8 cellular contexts compared by ENCODE assay signal in genomic region chr1:197199923-197200467, GRCh38. TPM values are rescaled to one million over a fixed set of nuclear protein-coding genes. Genes with fewer than 3 reads are reported as not detected.
DNase-seq lines count a peak whose midpoint lies in the region; ATAC-seq and TF ChIP-seq lines count a peak whose summit lies in the region.

No MANE protein-coding gene starts in this region.

- peaks cover 0 to 30% (median 6%) of the 10 kb centered on the region in 4 donors for H3K4me1 ChIP-seq in Peyer's patch
- H3K4me1 ChIP-seq in psoas muscle: peaks cover 43% of the 10 kb centered on the region

- 29 to 40% (median 30%) methylated on average over 5 of the region's 5 CpGs for WGBS in psoas muscle, 3 donors

- no peaks in the 10 kb centered on the region for H3K27me3 ChIP-seq in Peyer's patch
- no peaks in the 10 kb centered on the region for H3K27me3 ChIP-seq in psoas muscle (ENCODE audit: insufficient read depth in 3 of 3, low read length in 2 of 3)

- peak; percentile 34 for DNase-seq in NCI-H2171 treated with DMSO at 0.1 percent for 48 hours (lab: John Stamatoyannopoulos, UW)
- DNase-seq in NCI-H2171 (lab: John Stamatoyannopoulos, UW): no peak
- no peak for DNase-seq in Peyer's patch
- DNase-seq in epithelial cell of prostate (ENCODE audit: low read depth, low spot score): no peak
- DNase-seq in psoas muscle: no peak
- no peak for DNase-seq in NCI-H1048 (lab: John Stamatoyannopoulos, UW)
- DNase-seq in hepatic stellate cell (ENCODE audit: low spot score): no peak

- no peaks in the 10 kb centered on the region for H3K36me3 ChIP-seq in Peyer's patch
- no peaks in the 10 kb centered on the region for H3K36me3 ChIP-seq in psoas muscle (ENCODE audit: insufficient read depth in 1 of 2, low read depth in 1 of 2)

- H3K27ac ChIP-seq in Peyer's patch (peak overlapping the region in 2 of 4 donors; percentile 93 to 96), epithelial cell of prostate (peak overlapping the region; percentile 79), psoas muscle (peak overlapping the region; percentile 91)

- H3K4me3 ChIP-seq in Peyer's patch (peak overlapping the region; percentile 61 to 93 (median 88)), psoas muscle (peak overlapping the region; percentile 88)

- H3K9me3 ChIP-seq in Peyer's patch (no peaks in the 10 kb centered on the region), psoas muscle (no peaks in the 10 kb centered on the region)

- intact Hi-C loops in psoas muscle (cut with DNase I): no loop called here

- no peak for TF ChIP-seq POLR2A in Peyer's patch (IDR thresholded peaks at IDR 0.05)

- no peak for TF ChIP-seq CTCF in Peyer's patch (IDR thresholded peaks at IDR 0.05)
- TF ChIP-seq CTCF in psoas muscle (IDR thresholded peaks at IDR 0.05): no peak

- ATAC-seq in psoas muscle (no peak), GM18909 (IDR thresholded peaks at IDR 0.05; ENCODE audit: poor library complexity, unreplicated experiment) (no peak)

RNA-seq across cellular contexts. Expression of gene ZBTB41, which starts 1.1 kb away (rescaled TPM):
- total RNA-seq in Peyer's patch (10 to 100 TPM in 1 of 4 donors, 1 to 10 TPM in 3; 6.0 to 14.9 (median 6.3) TPM), psoas muscle (10 to 100 TPM in 1 of 4 donors, 1 to 10 TPM in 3; 7.1 to 10.6 (median 8.9) TPM)
- 1 to 10 TPM; 2.8 to 9.8 (median 3.7) TPM for polyA plus RNA-seq in psoas muscle

RNA-seq across cellular contexts. Expression of gene ASPM, which starts 53.5 kb away (rescaled TPM):
- total RNA-seq in Peyer's patch: 10 to 100 TPM in 1 of 4 donors, 1 to 10 TPM in 3; 3.2 to 10.7 (median 4.3) TPM
- under 1 TPM; 0.09 to 0.24 (median 0.13) TPM for total RNA-seq in psoas muscle
- under 1 TPM in 2 of 3 donors, not detected in 1; 0.03 to 0.14 TPM for polyA plus RNA-seq in psoas muscle
